In the genomic region with DNA sequence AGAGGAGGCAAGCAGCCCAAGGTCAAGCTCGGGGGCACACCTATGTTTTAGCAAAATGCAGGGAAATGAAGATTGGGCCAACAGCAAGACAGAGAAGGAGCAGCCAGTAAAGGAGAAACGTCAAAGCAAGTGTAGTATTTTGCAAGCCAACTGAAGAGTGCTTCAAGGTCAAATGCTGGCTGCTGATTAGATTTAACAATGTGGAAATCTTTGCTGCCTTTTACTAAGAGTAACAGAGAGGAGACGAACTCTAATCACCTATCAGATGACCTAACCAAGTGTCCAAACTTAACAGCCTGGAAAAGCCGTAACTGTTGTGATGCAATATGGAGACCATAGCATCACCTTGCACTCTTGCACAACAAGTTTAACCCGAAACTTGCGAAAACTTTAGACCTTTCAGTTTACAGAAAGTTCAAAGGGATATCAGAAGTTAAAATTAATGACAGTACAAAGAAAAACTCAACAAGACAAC, we compare ENCODE assay signal across 1 cellular context.
TF ChIP-seq lines count a peak whose summit lies in the region.

No MANE protein-coding gene starts in this region.

TF ChIP-seq in HepG2, 621 proteins besides CTCF, POLR2A, EP300 and RAD21 (continued from another document and continues in another):
- TF ChIP-seq, protein P1, sequence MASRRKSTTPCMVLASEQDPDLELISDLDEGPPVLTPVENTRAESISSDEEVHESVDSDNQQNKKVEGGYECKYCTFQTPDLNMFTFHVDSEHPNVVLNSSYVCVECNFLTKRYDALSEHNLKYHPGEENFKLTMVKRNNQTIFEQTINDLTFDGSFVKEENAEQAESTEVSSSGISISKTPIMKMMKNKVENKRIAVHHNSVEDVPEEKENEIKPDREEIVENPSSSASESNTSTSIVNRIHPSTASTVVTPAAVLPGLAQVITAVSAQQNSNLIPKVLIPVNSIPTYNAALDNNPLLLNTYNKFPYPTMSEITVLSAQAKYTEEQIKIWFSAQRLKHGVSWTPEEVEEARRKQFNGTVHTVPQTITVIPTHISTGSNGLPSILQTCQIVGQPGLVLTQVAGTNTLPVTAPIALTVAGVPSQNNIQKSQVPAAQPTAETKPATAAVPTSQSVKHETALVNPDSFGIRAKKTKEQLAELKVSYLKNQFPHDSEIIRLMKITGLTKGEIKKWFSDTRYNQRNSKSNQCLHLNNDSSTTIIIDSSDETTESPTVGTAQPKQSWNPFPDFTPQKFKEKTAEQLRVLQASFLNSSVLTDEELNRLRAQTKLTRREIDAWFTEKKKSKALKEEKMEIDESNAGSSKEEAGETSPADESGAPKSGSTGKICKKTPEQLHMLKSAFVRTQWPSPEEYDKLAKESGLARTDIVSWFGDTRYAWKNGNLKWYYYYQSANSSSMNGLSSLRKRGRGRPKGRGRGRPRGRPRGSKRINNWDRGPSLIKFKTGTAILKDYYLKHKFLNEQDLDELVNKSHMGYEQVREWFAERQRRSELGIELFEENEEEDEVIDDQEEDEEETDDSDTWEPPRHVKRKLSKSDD (CRISPR knock-in tag; IDR thresholded peaks at IDR 0.05; ENCODE audit: low read depth) = peak; percentile 98
- TF ChIP-seq, protein P2, sequence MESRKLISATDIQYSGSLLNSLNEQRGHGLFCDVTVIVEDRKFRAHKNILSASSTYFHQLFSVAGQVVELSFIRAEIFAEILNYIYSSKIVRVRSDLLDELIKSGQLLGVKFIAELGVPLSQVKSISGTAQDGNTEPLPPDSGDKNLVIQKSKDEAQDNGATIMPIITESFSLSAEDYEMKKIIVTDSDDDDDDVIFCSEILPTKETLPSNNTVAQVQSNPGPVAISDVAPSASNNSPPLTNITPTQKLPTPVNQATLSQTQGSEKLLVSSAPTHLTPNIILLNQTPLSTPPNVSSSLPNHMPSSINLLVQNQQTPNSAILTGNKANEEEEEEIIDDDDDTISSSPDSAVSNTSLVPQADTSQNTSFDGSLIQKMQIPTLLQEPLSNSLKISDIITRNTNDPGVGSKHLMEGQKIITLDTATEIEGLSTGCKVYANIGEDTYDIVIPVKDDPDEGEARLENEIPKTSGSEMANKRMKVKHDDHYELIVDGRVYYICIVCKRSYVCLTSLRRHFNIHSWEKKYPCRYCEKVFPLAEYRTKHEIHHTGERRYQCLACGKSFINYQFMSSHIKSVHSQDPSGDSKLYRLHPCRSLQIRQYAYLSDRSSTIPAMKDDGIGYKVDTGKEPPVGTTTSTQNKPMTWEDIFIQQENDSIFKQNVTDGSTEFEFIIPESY (CRISPR knock-in tag; IDR thresholded peaks at IDR 0.05) = peak; percentile 83
- TF ChIP-seq CC2D1A (CRISPR knock-in tag; IDR thresholded peaks at IDR 0.05) (no peak), NCOA5 (CRISPR knock-in tag; IDR thresholded peaks at IDR 0.05) (no peak), ZBTB20 (CRISPR knock-in tag; IDR thresholded peaks at IDR 0.05; ENCODE audit: borderline replicate concordance, low read depth) (peak; percentile 91; the same call in 1 of the 2 replicates), KAT7 (CRISPR knock-in tag; IDR thresholded peaks at IDR 0.05; ENCODE audit: borderline replicate concordance) (0 out of 2 replicates have a peak, but pooled peaks have one; percentile 54), HMGA1 (CRISPR knock-in tag; conservative IDR thresholded peaks at IDR 0.05) (no peak), KMT2A (CRISPR knock-in tag; IDR thresholded peaks at IDR 0.05) (peak; percentile 72), ZNF367 (CRISPR knock-in tag; IDR thresholded peaks at IDR 0.05; ENCODE audit: borderline replicate concordance) (0 out of 2 replicates have a peak, but pooled peaks have one; percentile 4), ZNF10 (CRISPR knock-in tag; IDR thresholded peaks at IDR 0.05; ENCODE audit: borderline replicate concordance, low read depth) (no peak), ZNF253 (CRISPR knock-in tag; IDR thresholded peaks at IDR 0.05; ENCODE audit: borderline replicate concordance) (no peak), SIN3A (IDR thresholded peaks at IDR 0.05; ENCODE audit: borderline replicate concordance, low read depth, low read length) (no peak), TCF7L2 (IDR thresholded peaks at IDR 0.05; ENCODE audit: low read depth, low read length) (peak; percentile 78; the same call in 1 of the 2 replicates), KDM4B (CRISPR knock-in tag; IDR thresholded peaks at IDR 0.05) (peak; percentile 99), ZNF891 (CRISPR knock-in tag; IDR thresholded peaks at IDR 0.05) (no peak), SMAD9 (CRISPR knock-in tag; IDR thresholded peaks at IDR 0.05) (no peak), ZNF292 (CRISPR knock-in tag; IDR thresholded peaks at IDR 0.05; ENCODE audit: borderline replicate concordance, low read depth) (peak; percentile 70; the same call in 1 of the 2 replicates), IRX3 (CRISPR knock-in tag; IDR thresholded peaks at IDR 0.05; ENCODE audit: borderline replicate concordance, low read depth) (0 out of 2 replicates have a peak, but pooled peaks have one; percentile 79), U2AF2 (IDR thresholded peaks at IDR 0.05; ENCODE audit: low read depth, low read length) (no peak), NR2F1 (CRISPR knock-in tag; IDR thresholded peaks at IDR 0.05) (peak; percentile 94 to 98), ZNF382 (CRISPR knock-in tag; IDR thresholded peaks at IDR 0.05; ENCODE audit: borderline replicate concordance) (no peak), SMARCC2 (IDR thresholded peaks at IDR 0.05) (no peak), CREB1 (IDR thresholded peaks at IDR 0.05) (peak; percentile 56), CREB1 (CRISPR knock-in tag; IDR thresholded peaks at IDR 0.05) (peak; percentile 92), CHCHD3 (CRISPR knock-in tag; IDR thresholded peaks at IDR 0.05) (no peak), ZNF326 (CRISPR knock-in tag; IDR thresholded peaks at IDR 0.05; ENCODE audit: borderline replicate concordance) (no peak), GABPB1 (CRISPR knock-in tag; IDR thresholded peaks at IDR 0.05) (peak; percentile 47; the same call in 1 of the 2 replicates), SMARCE1 (IDR thresholded peaks at IDR 0.05; ENCODE audit: borderline replicate concordance) (no peak), ZNF317 (CRISPR knock-in tag; IDR thresholded peaks at IDR 0.05) (peak; percentile 81), TEAD3 (CRISPR knock-in tag; optimal IDR thresholded peaks at IDR 0.05; ENCODE audit: borderline replicate concordance) (peak; percentile 89), ZNF205 (CRISPR knock-in tag; IDR thresholded peaks at IDR 0.05) (peak; percentile 92), MXI1 (IDR thresholded peaks at IDR 0.05; ENCODE audit: borderline replicate concordance, low read depth, low read length) (0 out of 3 replicates have a peak, but pooled peaks have one; percentile 23), ZNF841 (CRISPR knock-in tag; IDR thresholded peaks at IDR 0.05; ENCODE audit: borderline replicate concordance) (0 out of 2 replicates have a peak, but pooled peaks have one; percentile 5), SALL2 (CRISPR knock-in tag; IDR thresholded peaks at IDR 0.05) (peak; percentile 88), PHF8 (CRISPR knock-in tag; IDR thresholded peaks at IDR 0.05) (peak; percentile 18; the same call in 1 of the 2 replicates), NFE2L2 (IDR thresholded peaks at IDR 0.05; ENCODE audit: low read length) (no peak), ZNF563 (CRISPR knock-in tag; IDR thresholded peaks at IDR 0.05) (no peak), HNRNPK (IDR thresholded peaks at IDR 0.05; ENCODE audit: low read depth, low read length, poor library complexity, severe bottlenecking) (no peak), GLI4 (CRISPR knock-in tag; IDR thresholded peaks at IDR 0.05; ENCODE audit: borderline replicate concordance) (no peak), ZBTB21 (CRISPR knock-in tag; IDR thresholded peaks at IDR 0.05) (peak; percentile 94), ZNF12 (CRISPR knock-in tag; IDR thresholded peaks at IDR 0.05) (peak; percentile 77; the same call in 1 of the 2 replicates), SALL1 (CRISPR knock-in tag; IDR thresholded peaks at IDR 0.05) (peak; percentile 94; the same call in 1 of the 2 replicates)
- TF ChIP-seq, protein P3, sequence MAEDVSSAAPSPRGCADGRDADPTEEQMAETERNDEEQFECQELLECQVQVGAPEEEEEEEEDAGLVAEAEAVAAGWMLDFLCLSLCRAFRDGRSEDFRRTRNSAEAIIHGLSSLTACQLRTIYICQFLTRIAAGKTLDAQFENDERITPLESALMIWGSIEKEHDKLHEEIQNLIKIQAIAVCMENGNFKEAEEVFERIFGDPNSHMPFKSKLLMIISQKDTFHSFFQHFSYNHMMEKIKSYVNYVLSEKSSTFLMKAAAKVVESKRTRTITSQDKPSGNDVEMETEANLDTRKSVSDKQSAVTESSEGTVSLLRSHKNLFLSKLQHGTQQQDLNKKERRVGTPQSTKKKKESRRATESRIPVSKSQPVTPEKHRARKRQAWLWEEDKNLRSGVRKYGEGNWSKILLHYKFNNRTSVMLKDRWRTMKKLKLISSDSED (CRISPR knock-in tag; IDR thresholded peaks at IDR 0.05) = no peak
- TF ChIP-seq, protein P4, sequence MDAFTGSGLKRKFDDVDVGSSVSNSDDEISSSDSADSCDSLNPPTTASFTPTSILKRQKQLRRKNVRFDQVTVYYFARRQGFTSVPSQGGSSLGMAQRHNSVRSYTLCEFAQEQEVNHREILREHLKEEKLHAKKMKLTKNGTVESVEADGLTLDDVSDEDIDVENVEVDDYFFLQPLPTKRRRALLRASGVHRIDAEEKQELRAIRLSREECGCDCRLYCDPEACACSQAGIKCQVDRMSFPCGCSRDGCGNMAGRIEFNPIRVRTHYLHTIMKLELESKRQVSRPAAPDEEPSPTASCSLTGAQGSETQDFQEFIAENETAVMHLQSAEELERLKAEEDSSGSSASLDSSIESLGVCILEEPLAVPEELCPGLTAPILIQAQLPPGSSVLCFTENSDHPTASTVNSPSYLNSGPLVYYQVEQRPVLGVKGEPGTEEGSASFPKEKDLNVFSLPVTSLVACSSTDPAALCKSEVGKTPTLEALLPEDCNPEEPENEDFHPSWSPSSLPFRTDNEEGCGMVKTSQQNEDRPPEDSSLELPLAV (CRISPR knock-in tag; conservative IDR thresholded peaks at IDR 0.05; ENCODE audit: low read depth) = no peak
- TF ChIP-seq, protein P5, sequence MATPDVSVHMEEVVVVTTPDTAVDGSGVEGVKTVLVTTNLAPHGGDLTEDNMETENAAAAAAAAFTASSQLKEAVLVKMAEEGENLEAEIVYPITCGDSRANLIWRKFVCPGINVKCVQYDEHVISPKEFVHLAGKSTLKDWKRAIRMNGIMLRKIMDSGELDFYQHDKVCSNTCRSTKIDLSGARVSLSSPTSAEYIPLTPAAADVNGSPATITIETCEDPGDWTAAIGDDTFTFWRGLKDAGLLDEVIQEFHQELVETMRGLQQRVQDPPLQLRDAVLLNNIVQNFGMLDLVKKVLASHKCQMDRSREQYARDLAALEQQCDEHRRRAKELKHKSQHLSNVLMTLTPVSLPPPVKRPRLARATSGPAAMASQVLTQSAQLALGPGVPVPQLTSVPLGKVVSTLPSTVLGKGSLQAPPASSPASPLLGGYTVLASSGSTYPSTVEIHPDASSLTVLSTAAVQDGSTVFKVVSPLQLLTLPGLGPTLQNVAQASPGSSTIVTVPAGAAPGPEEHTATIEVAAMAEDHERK (CRISPR knock-in tag; IDR thresholded peaks at IDR 0.05; ENCODE audit: low read depth) = no peak
- TF ChIP-seq, protein P6, sequence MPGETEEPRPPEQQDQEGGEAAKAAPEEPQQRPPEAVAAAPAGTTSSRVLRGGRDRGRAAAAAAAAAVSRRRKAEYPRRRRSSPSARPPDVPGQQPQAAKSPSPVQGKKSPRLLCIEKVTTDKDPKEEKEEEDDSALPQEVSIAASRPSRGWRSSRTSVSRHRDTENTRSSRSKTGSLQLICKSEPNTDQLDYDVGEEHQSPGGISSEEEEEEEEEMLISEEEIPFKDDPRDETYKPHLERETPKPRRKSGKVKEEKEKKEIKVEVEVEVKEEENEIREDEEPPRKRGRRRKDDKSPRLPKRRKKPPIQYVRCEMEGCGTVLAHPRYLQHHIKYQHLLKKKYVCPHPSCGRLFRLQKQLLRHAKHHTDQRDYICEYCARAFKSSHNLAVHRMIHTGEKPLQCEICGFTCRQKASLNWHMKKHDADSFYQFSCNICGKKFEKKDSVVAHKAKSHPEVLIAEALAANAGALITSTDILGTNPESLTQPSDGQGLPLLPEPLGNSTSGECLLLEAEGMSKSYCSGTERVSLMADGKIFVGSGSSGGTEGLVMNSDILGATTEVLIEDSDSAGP (CRISPR knock-in tag; IDR thresholded peaks at IDR 0.05; ENCODE audit: borderline replicate concordance) = no peak; the same call in 1 of the 2 replicates
- TF ChIP-seq, protein P7, sequence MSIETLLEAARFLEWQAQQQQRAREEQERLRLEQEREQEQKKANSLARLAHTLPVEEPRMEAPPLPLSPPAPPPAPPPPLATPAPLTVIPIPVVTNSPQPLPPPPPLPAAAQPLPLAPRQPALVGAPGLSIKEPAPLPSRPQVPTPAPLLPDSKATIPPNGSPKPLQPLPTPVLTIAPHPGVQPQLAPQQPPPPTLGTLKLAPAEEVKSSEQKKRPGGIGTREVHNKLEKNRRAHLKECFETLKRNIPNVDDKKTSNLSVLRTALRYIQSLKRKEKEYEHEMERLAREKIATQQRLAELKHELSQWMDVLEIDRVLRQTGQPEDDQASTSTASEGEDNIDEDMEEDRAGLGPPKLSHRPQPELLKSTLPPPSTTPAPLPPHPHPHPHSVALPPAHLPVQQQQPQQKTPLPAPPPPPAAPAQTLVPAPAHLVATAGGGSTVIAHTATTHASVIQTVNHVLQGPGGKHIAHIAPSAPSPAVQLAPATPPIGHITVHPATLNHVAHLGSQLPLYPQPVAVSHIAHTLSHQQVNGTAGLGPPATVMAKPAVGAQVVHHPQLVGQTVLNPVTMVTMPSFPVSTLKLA (IDR thresholded peaks at IDR 0.05) = no peak
- TF ChIP-seq, protein P8, sequence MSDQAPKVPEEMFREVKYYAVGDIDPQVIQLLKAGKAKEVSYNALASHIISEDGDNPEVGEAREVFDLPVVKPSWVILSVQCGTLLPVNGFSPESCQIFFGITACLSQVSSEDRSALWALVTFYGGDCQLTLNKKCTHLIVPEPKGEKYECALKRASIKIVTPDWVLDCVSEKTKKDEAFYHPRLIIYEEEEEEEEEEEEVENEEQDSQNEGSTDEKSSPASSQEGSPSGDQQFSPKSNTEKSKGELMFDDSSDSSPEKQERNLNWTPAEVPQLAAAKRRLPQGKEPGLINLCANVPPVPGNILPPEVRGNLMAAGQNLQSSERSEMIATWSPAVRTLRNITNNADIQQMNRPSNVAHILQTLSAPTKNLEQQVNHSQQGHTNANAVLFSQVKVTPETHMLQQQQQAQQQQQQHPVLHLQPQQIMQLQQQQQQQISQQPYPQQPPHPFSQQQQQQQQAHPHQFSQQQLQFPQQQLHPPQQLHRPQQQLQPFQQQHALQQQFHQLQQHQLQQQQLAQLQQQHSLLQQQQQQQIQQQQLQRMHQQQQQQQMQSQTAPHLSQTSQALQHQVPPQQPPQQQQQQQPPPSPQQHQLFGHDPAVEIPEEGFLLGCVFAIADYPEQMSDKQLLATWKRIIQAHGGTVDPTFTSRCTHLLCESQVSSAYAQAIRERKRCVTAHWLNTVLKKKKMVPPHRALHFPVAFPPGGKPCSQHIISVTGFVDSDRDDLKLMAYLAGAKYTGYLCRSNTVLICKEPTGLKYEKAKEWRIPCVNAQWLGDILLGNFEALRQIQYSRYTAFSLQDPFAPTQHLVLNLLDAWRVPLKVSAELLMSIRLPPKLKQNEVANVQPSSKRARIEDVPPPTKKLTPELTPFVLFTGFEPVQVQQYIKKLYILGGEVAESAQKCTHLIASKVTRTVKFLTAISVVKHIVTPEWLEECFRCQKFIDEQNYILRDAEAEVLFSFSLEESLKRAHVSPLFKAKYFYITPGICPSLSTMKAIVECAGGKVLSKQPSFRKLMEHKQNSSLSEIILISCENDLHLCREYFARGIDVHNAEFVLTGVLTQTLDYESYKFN (CRISPR knock-in tag; conservative IDR thresholded peaks at IDR 0.05) = peak; percentile 98
